ENCODE assay signal across 1 cellular context in the genomic region with DNA sequence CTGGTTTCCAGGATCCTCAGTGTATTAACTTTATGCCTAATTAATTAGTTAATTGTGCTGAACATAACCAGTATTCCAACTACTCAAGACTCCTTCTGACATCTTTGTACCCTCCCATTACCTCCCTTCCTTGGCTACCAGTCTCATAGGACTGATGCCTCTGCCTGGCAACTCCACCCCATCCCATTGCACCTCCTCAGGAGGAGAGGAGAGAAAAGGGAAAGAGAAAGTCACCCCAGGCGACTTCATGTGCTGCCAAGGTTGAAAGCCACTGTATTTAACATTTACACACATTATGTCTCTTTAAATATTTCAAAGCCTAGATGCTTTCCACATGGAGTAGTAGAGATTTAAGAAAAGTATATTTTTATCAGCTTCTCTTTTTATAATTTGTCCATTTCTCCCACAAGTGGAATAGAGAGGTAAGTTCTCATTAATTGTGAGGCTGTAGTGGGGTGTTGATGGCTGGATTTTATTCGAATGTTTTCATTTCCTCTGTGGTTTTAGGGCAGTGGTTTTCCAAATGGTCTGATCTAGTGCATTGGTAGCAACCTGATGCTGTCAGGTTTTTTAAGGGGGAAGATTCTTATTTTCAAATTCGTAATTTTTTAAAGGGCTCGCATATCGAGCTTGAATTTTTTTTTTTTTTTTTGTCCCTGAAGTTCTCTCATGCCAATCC.
TF ChIP-seq lines count a peak whose summit lies in the region.

No MANE protein-coding gene starts in this region.

TF ChIP-seq in IMR-90, 13 proteins besides CTCF, POLR2A, EP300 and RAD21 (continued from another document):
- no peak for TF ChIP-seq RFX5 (IDR thresholded peaks at IDR 0.05; ENCODE audit: low read depth, low read length)
- no peak for TF ChIP-seq BHLHE40 (IDR thresholded peaks at IDR 0.05; ENCODE audit: low read depth, low read length)
- TF ChIP-seq, protein P1, sequence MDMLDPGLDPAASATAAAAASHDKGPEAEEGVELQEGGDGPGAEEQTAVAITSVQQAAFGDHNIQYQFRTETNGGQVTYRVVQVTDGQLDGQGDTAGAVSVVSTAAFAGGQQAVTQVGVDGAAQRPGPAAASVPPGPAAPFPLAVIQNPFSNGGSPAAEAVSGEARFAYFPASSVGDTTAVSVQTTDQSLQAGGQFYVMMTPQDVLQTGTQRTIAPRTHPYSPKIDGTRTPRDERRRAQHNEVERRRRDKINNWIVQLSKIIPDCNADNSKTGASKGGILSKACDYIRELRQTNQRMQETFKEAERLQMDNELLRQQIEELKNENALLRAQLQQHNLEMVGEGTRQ (IDR thresholded peaks at IDR 0.05; ENCODE audit: low read depth, low read length): no peak
- TF ChIP-seq MAZ (IDR thresholded peaks at IDR 0.05; ENCODE audit: borderline replicate concordance, low read depth, low read length): no peak
- no peak for TF ChIP-seq FOS (IDR thresholded peaks at IDR 0.05; ENCODE audit: low read depth, low read length)
- TF ChIP-seq NFE2L2 (IDR thresholded peaks at IDR 0.05; ENCODE audit: low read depth, low read length): no peak
- no peak for TF ChIP-seq CEBPB (IDR thresholded peaks at IDR 0.05; ENCODE audit: low read depth, low read length)
- TF ChIP-seq SMC3 (IDR thresholded peaks at IDR 0.05; ENCODE audit: low read depth, low read length): no peak
- TF ChIP-seq MAFK (IDR thresholded peaks at IDR 0.05; ENCODE audit: low read depth, low read length): no peak
- TF ChIP-seq MXI1 (IDR thresholded peaks at IDR 0.05; ENCODE audit: borderline replicate concordance, low read depth, low read length): no peak
- no peak for TF ChIP-seq RCOR1 (IDR thresholded peaks at IDR 0.05; ENCODE audit: insufficient replicate concordance, low read length)
- TF ChIP-seq, protein P2, sequence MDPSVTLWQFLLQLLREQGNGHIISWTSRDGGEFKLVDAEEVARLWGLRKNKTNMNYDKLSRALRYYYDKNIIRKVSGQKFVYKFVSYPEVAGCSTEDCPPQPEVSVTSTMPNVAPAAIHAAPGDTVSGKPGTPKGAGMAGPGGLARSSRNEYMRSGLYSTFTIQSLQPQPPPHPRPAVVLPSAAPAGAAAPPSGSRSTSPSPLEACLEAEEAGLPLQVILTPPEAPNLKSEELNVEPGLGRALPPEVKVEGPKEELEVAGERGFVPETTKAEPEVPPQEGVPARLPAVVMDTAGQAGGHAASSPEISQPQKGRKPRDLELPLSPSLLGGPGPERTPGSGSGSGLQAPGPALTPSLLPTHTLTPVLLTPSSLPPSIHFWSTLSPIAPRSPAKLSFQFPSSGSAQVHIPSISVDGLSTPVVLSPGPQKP (IDR thresholded peaks at IDR 0.05; ENCODE audit: borderline replicate concordance, low read depth, low read length): no peak
